ENCODE assay signal across 9 cellular contexts in the genomic region with DNA sequence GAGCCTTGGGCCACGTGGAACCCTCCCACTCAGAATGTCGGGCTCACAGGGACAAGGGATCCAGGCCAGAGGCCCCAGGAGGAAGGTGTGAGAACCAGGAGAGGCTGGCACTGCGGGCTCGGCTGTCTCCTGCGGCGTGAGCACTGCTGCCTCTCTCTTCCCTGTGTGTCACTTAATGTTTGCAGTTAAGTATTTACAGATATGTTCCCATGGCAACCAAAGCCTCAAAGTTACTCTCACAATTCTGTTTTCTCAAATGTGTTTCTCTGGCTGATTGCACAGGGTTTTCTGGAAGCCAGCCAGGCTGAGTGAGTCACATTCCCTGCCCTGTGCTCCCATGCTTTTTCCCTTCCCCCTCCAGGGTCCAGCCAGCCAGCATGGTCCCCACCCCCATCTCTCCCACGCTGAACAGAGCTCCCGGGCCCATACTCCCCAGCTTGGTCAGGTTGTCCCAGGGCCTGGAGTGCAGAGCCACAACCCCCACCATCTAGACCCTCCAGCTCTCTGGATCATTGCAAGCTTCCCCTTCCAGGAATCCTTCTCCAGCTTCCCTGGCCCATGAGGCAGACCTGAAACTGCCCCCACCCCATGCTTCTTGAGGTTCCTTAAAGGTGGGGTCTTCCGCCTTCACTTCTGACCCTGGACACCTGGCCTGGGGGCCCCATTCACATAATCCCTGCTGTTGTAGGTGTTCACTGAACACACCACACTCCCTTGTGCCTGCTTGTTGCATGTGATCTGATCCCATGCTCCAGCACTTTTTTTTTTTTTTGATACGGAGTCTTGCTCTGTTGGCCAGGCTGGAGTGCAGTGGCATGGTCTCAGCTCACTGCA.
DNase-seq lines count a peak whose midpoint lies in the region; ATAC-seq, FAIRE-seq and TF ChIP-seq lines count a peak whose summit lies in the region.
"Had no signal": no experiment of that assay in that cellular context is flagged by ENCODE, and none has a peak within 500 bp of the region (broad histone marks: within the 10 kb centered on the region; RNA-seq: fewer than 3 reads in every experiment).

No MANE protein-coding gene starts in this region.

- H3K4me1 Mint-ChIP-seq in endothelial cell (ENCODE audit: unreplicated experiment) = no peaks in the 10 kb centered on the region

- peaks cover 16% of the 10 kb centered on the region for H3K4me1 ChIP-seq in BE2C
- peaks cover 7 to 47% of the 10 kb centered on the region in 2 experiments; a peak in 2 of 4 replicates for H3K4me1 ChIP-seq in SK-N-SH (ENCODE audit: control insufficient read depth in 1 of 2, insufficient read depth in 2 of 2, low read depth in 1 of 2, low read length in 1 of 2)
- peaks cover 0 to 16% (median 7%) of the 10 kb centered on the region in 3 donors for H3K4me1 ChIP-seq in gastroesophageal sphincter
- H3K4me1 ChIP-seq in pancreas = peaks cover 6 to 10% (median 7%) of the 10 kb centered on the region in 3 donors

- peak; percentile 13; the same call in 1 of the 2 replicates for TF ChIP-seq RAD21 in SK-N-SH (IDR thresholded peaks at IDR 0.05; ENCODE audit: low read length)

- H3K4me3 ChIP-seq in BE2C (ENCODE audit: low read depth, low read length) = no peak overlapping the region
- no peak overlapping the region for H3K4me3 ChIP-seq in SK-N-SH (ENCODE audit: low read depth in 2 of 2, low read length in 1 of 2)
- H3K4me3 ChIP-seq in gastroesophageal sphincter = no peak overlapping the region
- H3K4me3 ChIP-seq in pancreas = no peak overlapping the region

- ATAC-seq in gastroesophageal sphincter (peak; percentile 73), pancreas (peak; percentile 95 to 98 (median 96))

- H3K4me2 ChIP-seq in SK-N-SH = peak overlapping the region; percentile 70; the same call in 1 of the 2 replicates

- H3K27ac ChIP-seq in SK-N-SH (ENCODE audit: low read depth in 2 of 2, low read length in 1 of 2) = peak overlapping the region; percentile 71 to 76; a peak in 3 of 4 replicates
- H3K27ac ChIP-seq in gastroesophageal sphincter = peak overlapping the region in 2 of 4 donors; percentile 9 to 19
- H3K27ac ChIP-seq in pancreas = peak overlapping the region; percentile 56 to 72 (median 64)

- H3K36me3 ChIP-seq in BE2C (no peaks in the 10 kb centered on the region), SK-N-SH (replicated peaks in 1 of 2; ENCODE audit: control insufficient read depth in 1 of 2, insufficient read depth in 2 of 2, low read length in 1 of 2) (no peaks in the 10 kb centered on the region), gastroesophageal sphincter (no peaks in the 10 kb centered on the region), pancreas (no peaks in the 10 kb centered on the region)

- TF ChIP-seq CTCF in BE2C (IDR thresholded peaks at IDR 0.05; ENCODE audit: low read depth, low read length) (no peak), SK-N-SH (IDR thresholded peaks at IDR 0.05) (no peak), gastroesophageal sphincter (IDR thresholded peaks at IDR 0.05) (no peak), pancreas (IDR thresholded peaks at IDR 0.05) (no peak), endothelial cell (IDR thresholded peaks at IDR 0.05; ENCODE audit: unreplicated experiment) (no peak)

- DNase-seq in BE2C (peak; percentile 89), GOT3 (lab: John Stamatoyannopoulos, UW) (peak; percentile 23), NCI-H1092 treated with DMSO at 0.1 percent for 48 hours (lab: John Stamatoyannopoulos, UW) (peak; percentile 89), SK-N-SH (peak; percentile 88), pancreas (peak; percentile 90 to 95 (median 94)), NCI-H524 treated with DMSO at 0.1 percent for 48 hours (lab: John Stamatoyannopoulos, UW) (no peak), endothelial cell (ENCODE audit: low spot score) (no peak)

- H4K20me1 ChIP-seq in SK-N-SH (ENCODE audit: insufficient read depth) = no peaks in the 10 kb centered on the region

- TF ChIP-seq EP300 in SK-N-SH (IDR thresholded peaks at IDR 0.05; ENCODE audit: borderline replicate concordance in 1 of 2, low read depth in 1 of 2, low read length in 1 of 2) = peak; percentile 54 to 61; a peak in 2 of 4 replicates
- no peak for TF ChIP-seq EP300 in gastroesophageal sphincter (IDR thresholded peaks at IDR 0.05)

- no peak for FAIRE-seq in pancreas (lab: Jason Lieb, UNC)
- FAIRE-seq: colon had no signal

- POLR2A ChIA-PET in SK-N-SH (lab: Yijun Ruan, JAX) = no interaction called here

- CTCF ChIA-PET in SK-N-SH (lab: Yijun Ruan, JAX) = interaction anchor here (0.6 to 2.3 kb wide), 7 partner anchors 9 to 357 kb away, joined by 3 to 8 read pairs (median 3); no protein-coding TSS in a partner anchor

- intact Hi-C loops in pancreas (cut with DNase I) = no loop called here

- H3K4me3 Mint-ChIP-seq in endothelial cell (ENCODE audit: unreplicated experiment) = no peak overlapping the region

- H2AFZ ChIP-seq in SK-N-SH (ENCODE audit: low read depth) = 0 out of 2 replicates have a peak overlapping the region, but pooled peaks have one; percentile 75

- H3K27ac Mint-ChIP-seq in endothelial cell (ENCODE audit: unreplicated experiment) = no peak overlapping the region

- WGBS in SK-N-SH (ENCODE audit: low lambda C conversion rate) = 36% methylated on average over 5 of the region's 10 CpGs
- WGBS in gastroesophageal sphincter (ENCODE audit: low coverage in 1 of 2), 2 donors = 13 to 20% methylated on average over 2 to 3 of the region's 10 CpGs
- 20 to 21% methylated on average over 10 of the region's 10 CpGs for WGBS in pancreas, 2 donors

- H3K9ac ChIP-seq in SK-N-SH = peak overlapping the region; percentile 60; the same call in 1 of the 2 replicates

- TF ChIP-seq POLR2A in gastroesophageal sphincter (IDR thresholded peaks at IDR 0.05) = no peak

- no peaks in the 10 kb centered on the region for H3K9me3 ChIP-seq in BE2C
- no peaks in the 10 kb centered on the region for H3K9me3 ChIP-seq in SK-N-SH
- no peaks in the 10 kb centered on the region for H3K9me3 ChIP-seq in gastroesophageal sphincter
- H3K9me3 ChIP-seq in pancreas = no peaks in the 10 kb centered on the region

- H3K9me2 ChIP-seq in SK-N-SH = no peaks in the 10 kb centered on the region

- H3K9me3 Mint-ChIP-seq in endothelial cell (ENCODE audit: unreplicated experiment) = no peaks in the 10 kb centered on the region

- peaks cover 11% of the 10 kb centered on the region for H3K27me3 Mint-ChIP-seq in endothelial cell (ENCODE audit: unreplicated experiment)

- H3K79me2 ChIP-seq in SK-N-SH (ENCODE audit: insufficient read depth) = no peaks in the 10 kb centered on the region

- H3K36me3 Mint-ChIP-seq in endothelial cell (ENCODE audit: low read depth, unreplicated experiment) = no peaks in the 10 kb centered on the region

- no peaks in the 10 kb centered on the region for H3F3A ChIP-seq in SK-N-SH (replicated peaks; ENCODE audit: insufficient read depth)

- no peaks in the 10 kb centered on the region for H3K27me3 ChIP-seq in BE2C
- H3K27me3 ChIP-seq in SK-N-SH (ENCODE audit: insufficient read depth) = no peaks in the 10 kb centered on the region
- no peaks in the 10 kb centered on the region for H3K27me3 ChIP-seq in gastroesophageal sphincter
- no peaks in the 10 kb centered on the region for H3K27me3 ChIP-seq in pancreas

TF ChIP-seq in SK-N-SH, 30 proteins besides CTCF, POLR2A, EP300 and RAD21 (continues in another document):
- TF ChIP-seq, protein P1, sequence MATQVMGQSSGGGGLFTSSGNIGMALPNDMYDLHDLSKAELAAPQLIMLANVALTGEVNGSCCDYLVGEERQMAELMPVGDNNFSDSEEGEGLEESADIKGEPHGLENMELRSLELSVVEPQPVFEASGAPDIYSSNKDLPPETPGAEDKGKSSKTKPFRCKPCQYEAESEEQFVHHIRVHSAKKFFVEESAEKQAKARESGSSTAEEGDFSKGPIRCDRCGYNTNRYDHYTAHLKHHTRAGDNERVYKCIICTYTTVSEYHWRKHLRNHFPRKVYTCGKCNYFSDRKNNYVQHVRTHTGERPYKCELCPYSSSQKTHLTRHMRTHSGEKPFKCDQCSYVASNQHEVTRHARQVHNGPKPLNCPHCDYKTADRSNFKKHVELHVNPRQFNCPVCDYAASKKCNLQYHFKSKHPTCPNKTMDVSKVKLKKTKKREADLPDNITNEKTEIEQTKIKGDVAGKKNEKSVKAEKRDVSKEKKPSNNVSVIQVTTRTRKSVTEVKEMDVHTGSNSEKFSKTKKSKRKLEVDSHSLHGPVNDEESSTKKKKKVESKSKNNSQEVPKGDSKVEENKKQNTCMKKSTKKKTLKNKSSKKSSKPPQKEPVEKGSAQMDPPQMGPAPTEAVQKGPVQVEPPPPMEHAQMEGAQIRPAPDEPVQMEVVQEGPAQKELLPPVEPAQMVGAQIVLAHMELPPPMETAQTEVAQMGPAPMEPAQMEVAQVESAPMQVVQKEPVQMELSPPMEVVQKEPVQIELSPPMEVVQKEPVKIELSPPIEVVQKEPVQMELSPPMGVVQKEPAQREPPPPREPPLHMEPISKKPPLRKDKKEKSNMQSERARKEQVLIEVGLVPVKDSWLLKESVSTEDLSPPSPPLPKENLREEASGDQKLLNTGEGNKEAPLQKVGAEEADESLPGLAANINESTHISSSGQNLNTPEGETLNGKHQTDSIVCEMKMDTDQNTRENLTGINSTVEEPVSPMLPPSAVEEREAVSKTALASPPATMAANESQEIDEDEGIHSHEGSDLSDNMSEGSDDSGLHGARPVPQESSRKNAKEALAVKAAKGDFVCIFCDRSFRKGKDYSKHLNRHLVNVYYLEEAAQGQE (IDR thresholded peaks at IDR 0.05; ENCODE audit: low read depth, low read length) = no peak
- TF ChIP-seq JUND (IDR thresholded peaks at IDR 0.05) (peak; percentile 84), CHD2 (IDR thresholded peaks at IDR 0.05; ENCODE audit: low read length, partially characterized antibody) (peak; percentile 98), ELF1 (IDR thresholded peaks at IDR 0.05) (no peak), MEF2A (IDR thresholded peaks at IDR 0.05; ENCODE audit: borderline replicate concordance, low read depth) (no peak), FOXM1 (IDR thresholded peaks at IDR 0.05; ENCODE audit: low read depth) (no peak), EZH2phosphoT487 (IDR thresholded peaks at IDR 0.05; ENCODE audit: borderline replicate concordance, low read depth) (no peak)
- TF ChIP-seq, protein P2, sequence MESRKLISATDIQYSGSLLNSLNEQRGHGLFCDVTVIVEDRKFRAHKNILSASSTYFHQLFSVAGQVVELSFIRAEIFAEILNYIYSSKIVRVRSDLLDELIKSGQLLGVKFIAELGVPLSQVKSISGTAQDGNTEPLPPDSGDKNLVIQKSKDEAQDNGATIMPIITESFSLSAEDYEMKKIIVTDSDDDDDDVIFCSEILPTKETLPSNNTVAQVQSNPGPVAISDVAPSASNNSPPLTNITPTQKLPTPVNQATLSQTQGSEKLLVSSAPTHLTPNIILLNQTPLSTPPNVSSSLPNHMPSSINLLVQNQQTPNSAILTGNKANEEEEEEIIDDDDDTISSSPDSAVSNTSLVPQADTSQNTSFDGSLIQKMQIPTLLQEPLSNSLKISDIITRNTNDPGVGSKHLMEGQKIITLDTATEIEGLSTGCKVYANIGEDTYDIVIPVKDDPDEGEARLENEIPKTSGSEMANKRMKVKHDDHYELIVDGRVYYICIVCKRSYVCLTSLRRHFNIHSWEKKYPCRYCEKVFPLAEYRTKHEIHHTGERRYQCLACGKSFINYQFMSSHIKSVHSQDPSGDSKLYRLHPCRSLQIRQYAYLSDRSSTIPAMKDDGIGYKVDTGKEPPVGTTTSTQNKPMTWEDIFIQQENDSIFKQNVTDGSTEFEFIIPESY (IDR thresholded peaks at IDR 0.05; ENCODE audit: borderline replicate concordance, low read depth) = no peak

Comparison
In these comparisons a context has a peak if more than half of its experiments do, and no peak if none do; other contexts are left out.
1. DNase-seq: peak in BE2C (single experiment), GOT3 (single experiment), NCI-H1092 treated with DMSO at 0.1 percent for 48 hours (single experiment), SK-N-SH (single experiment) and pancreas (6 of 6); none in NCI-H524 treated with DMSO at 0.1 percent for 48 hours (single experiment) and endothelial cell (single experiment).